In genomic region chr4:109887071-109887470, GRCh38 we compare ENCODE assay signal across 36 cellular contexts. TPM values are rescaled to one million over a fixed set of nuclear protein-coding genes. Genes with fewer than 3 reads are reported as not detected.
"Had no signal": no experiment of that assay in that cellular context is flagged by ENCODE, and none has a peak within 500 bp of the region (broad histone marks: within the 10 kb centered on the region; RNA-seq: fewer than 3 reads in every experiment).

No MANE protein-coding gene starts in this region.

- H3K4me1 Mint-ChIP-seq: activated B cell treated with CpG ODN at 0.5 μM for 24 hours; activated naive CD4-positive, alpha-beta T cell treated with anti-CD3 and anti-CD28 coated beads, Interleukin-2, amount 50 U/mL, for 24 hours; activated naive CD8-positive, alpha-beta T cell treated with anti-CD3 and anti-CD28 coated beads for 36 hours; activated naive CD8-positive, alpha-beta T cell treated with anti-CD3 and anti-CD28 coated beads, Interleukin-2, amount 50 U/mL, for 24 hours; T-helper 17 cell had no signal

- H3K9me3 Mint-ChIP-seq: activated B cell treated with CpG ODN at 0.5 μM for 24 hours; activated CD8-positive, alpha-beta T cell treated with anti-CD3 and anti-CD28 coated beads for 36 hours; activated naive CD4-positive, alpha-beta T cell treated with anti-CD3 and anti-CD28 coated beads for 36 hours; activated naive CD4-positive, alpha-beta T cell treated with anti-CD3 and anti-CD28 coated beads, Interleukin-2, amount 50 U/mL, for 24 hours; activated naive CD8-positive, alpha-beta T cell treated with anti-CD3 and anti-CD28 coated beads for 36 hours; activated naive CD8-positive, alpha-beta T cell treated with anti-CD3 and anti-CD28 coated beads, Interleukin-2, amount 50 U/mL, for 24 hours; activated T-helper 1 cell treated with anti-CD3 and anti-CD28 coated beads, Interleukin-12 subunit alpha, Interleukin-12 subunit beta, Interleukin-2, Interleukin-4 antibody, amounts not matched to agents 30 ng/mL and 10 ng/mL and 1 ng/mL, durations not matched to agents 14 hours and 24 hours and 36 hours; activated T-helper 2 cell treated with anti-CD3 and anti-CD28 coated beads, Interferon-gamma antibody, Interleukin-2, Interleukin-4, amounts not matched to agents 10 μg/mL and 5 μg/mL and 100 μg/mL, durations not matched to agents 14 hours and 24 hours and 36 hours; effector memory CD8-positive, alpha-beta T cell; T-helper 2 cell treated with Interferon-gamma antibody and Interleukin-4, amounts not matched to agents 5 μg/mL and 100 μg/mL, for 36 hours had no signal

- H3K4me3 Mint-ChIP-seq: activated B cell treated with CpG ODN at 0.5 μM for 24 hours; activated CD8-positive, alpha-beta T cell treated with anti-CD3 and anti-CD28 coated beads for 36 hours; activated naive CD4-positive, alpha-beta T cell treated with anti-CD3 and anti-CD28 coated beads for 36 hours; activated naive CD4-positive, alpha-beta T cell treated with anti-CD3 and anti-CD28 coated beads, Interleukin-2, amount 50 U/mL, for 24 hours; activated naive CD8-positive, alpha-beta T cell treated with anti-CD3 and anti-CD28 coated beads for 36 hours; activated naive CD8-positive, alpha-beta T cell treated with anti-CD3 and anti-CD28 coated beads, Interleukin-2, amount 50 U/mL, for 24 hours; activated T-helper 1 cell treated with anti-CD3 and anti-CD28 coated beads, Interleukin-12 subunit alpha, Interleukin-12 subunit beta, Interleukin-2, Interleukin-4 antibody, amounts not matched to agents 30 ng/mL and 10 ng/mL and 1 ng/mL, durations not matched to agents 14 hours and 24 hours and 36 hours; effector memory CD8-positive, alpha-beta T cell; T-helper 17 cell; T-helper 2 cell treated with Interferon-gamma antibody and Interleukin-4, amounts not matched to agents 5 μg/mL and 100 μg/mL, for 36 hours had no signal

- H3K4me1 ChIP-seq: adrenal gland, body of pancreas, esophagus squamous epithelium had no signal

- H3K36me3 Mint-ChIP-seq: activated naive CD4-positive, alpha-beta T cell treated with anti-CD3 and anti-CD28 coated beads, Interleukin-2, amount 50 U/mL, for 24 hours; activated naive CD8-positive, alpha-beta T cell treated with anti-CD3 and anti-CD28 coated beads for 36 hours had no signal

- H3K27ac Mint-ChIP-seq: activated B cell treated with CpG ODN at 0.5 μM for 24 hours; activated CD8-positive, alpha-beta T cell treated with anti-CD3 and anti-CD28 coated beads for 36 hours; activated naive CD4-positive, alpha-beta T cell treated with anti-CD3 and anti-CD28 coated beads for 36 hours; activated naive CD4-positive, alpha-beta T cell treated with anti-CD3 and anti-CD28 coated beads, Interleukin-2, amount 50 U/mL, for 24 hours; activated naive CD8-positive, alpha-beta T cell treated with anti-CD3 and anti-CD28 coated beads for 36 hours; activated naive CD8-positive, alpha-beta T cell treated with anti-CD3 and anti-CD28 coated beads, Interleukin-2, amount 50 U/mL, for 24 hours; activated T-helper 1 cell treated with anti-CD3 and anti-CD28 coated beads, Interleukin-12 subunit alpha, Interleukin-12 subunit beta, Interleukin-2, Interleukin-4 antibody, amounts not matched to agents 30 ng/mL and 10 ng/mL and 1 ng/mL, durations not matched to agents 14 hours and 24 hours and 36 hours; activated T-helper 2 cell treated with anti-CD3 and anti-CD28 coated beads, Interferon-gamma antibody, Interleukin-2, Interleukin-4, amounts not matched to agents 10 μg/mL and 5 μg/mL and 100 μg/mL, durations not matched to agents 14 hours and 24 hours and 36 hours; effector memory CD8-positive, alpha-beta T cell; T-helper 17 cell; T-helper 2 cell treated with Interferon-gamma antibody and Interleukin-4, amounts not matched to agents 5 μg/mL and 100 μg/mL, for 36 hours had no signal

- H3K27me3 ChIP-seq: adrenal gland, body of pancreas, esophagus squamous epithelium had no signal

- H3K27ac ChIP-seq: adrenal gland, body of pancreas, epithelial cell of prostate, esophagus squamous epithelium, WERI-Rb-1 had no signal

- DNase-seq: activated B cell treated with CpG ODN at 0.5 μM for 24 hours; activated CD4-positive, alpha-beta T cell treated with anti-CD3 and anti-CD28 coated beads for 48 hours; activated CD4-positive, alpha-beta T cell treated with anti-CD3 and anti-CD28 coated beads, Interleukin-2, amount 50 U/mL, for 1 hour; activated CD4-positive, alpha-beta T cell treated with anti-CD3 and anti-CD28 coated beads, Interleukin-2, amount 50 U/mL, for 48 hours; activated CD8-positive, alpha-beta memory T cell treated with anti-CD3 and anti-CD28 coated beads for 24 hours; activated CD8-positive, alpha-beta T cell treated with anti-CD3 and anti-CD28 coated beads for 36 hours; activated effector memory CD4-positive, alpha-beta T cell treated with anti-CD3 and anti-CD28 coated beads, Interleukin-2, amount 50 U/mL, for 16 hours; activated naive CD4-positive, alpha-beta T cell treated with anti-CD3 and anti-CD28 coated beads for 36 hours; activated naive CD8-positive, alpha-beta T cell treated with anti-CD3 and anti-CD28 coated beads for 36 hours; activated naive CD8-positive, alpha-beta T cell treated with anti-CD3 and anti-CD28 coated beads, Interleukin-2, amount 50 U/mL, for 24 hours; activated T-cell treated with anti-CD3 and anti-CD28 coated beads, Interleukin-2, amount 50 U/mL, for 48 hours; adrenal gland; amygdala; aorta; body of pancreas; caudate nucleus; cortex of kidney; dermis blood vessel endothelial cell; effector CD4-positive, alpha-beta T cell; effector memory CD8-positive, alpha-beta T cell; esophagus squamous epithelium; foreskin melanocyte; head of caudate nucleus; T-helper 1 cell; T-helper 17 cell; T1000; WERI-Rb-1 had no signal

- ATAC-seq: activated CD4-positive, CD25-positive, alpha-beta regulatory T cell treated with anti-CD3 and anti-CD28 coated beads, Interleukin-2, amount 50 U/mL, for 24 hours; activated CD8-positive, alpha-beta T cell treated with anti-CD3 and anti-CD28 coated beads for 36 hours; activated naive CD8-positive, alpha-beta T cell treated with anti-CD3 and anti-CD28 coated beads, Interleukin-2, amount 50 U/mL, for 24 hours; body of pancreas; effector memory CD8-positive, alpha-beta T cell; T-helper 17 cell had no signal

- H3K9me3 ChIP-seq: adrenal gland, body of pancreas, esophagus squamous epithelium had no signal

- H3K27me3 Mint-ChIP-seq: activated naive CD8-positive, alpha-beta T cell treated with anti-CD3 and anti-CD28 coated beads for 36 hours; effector memory CD8-positive, alpha-beta T cell had no signal

- H3K4me3 ChIP-seq: adrenal gland, body of pancreas, esophagus squamous epithelium had no signal

- FAIRE-seq: colon had no signal

- H3K36me3 ChIP-seq: adrenal gland, esophagus squamous epithelium, WERI-Rb-1 had no signal

RNA-seq across cellular contexts. Expression of gene EGF, which starts 25.6 kb away (rescaled TPM):
- total RNA-seq: activated B cell treated with CpG ODN at 0.5 μM for 24 hours; activated CD8-positive, alpha-beta T cell treated with anti-CD3 and anti-CD28 coated beads for 36 hours; activated naive CD4-positive, alpha-beta T cell treated with anti-CD3 and anti-CD28 coated beads for 36 hours; activated naive CD8-positive, alpha-beta T cell treated with anti-CD3 and anti-CD28 coated beads for 36 hours; activated T-helper 1 cell treated with anti-CD3 and anti-CD28 coated beads, Interleukin-12 subunit alpha, Interleukin-12 subunit beta, Interleukin-2, Interleukin-4 antibody, amounts not matched to agents 30 ng/mL and 10 ng/mL and 1 ng/mL, durations not matched to agents 14 hours and 24 hours and 36 hours; activated T-helper 2 cell treated with anti-CD3 and anti-CD28 coated beads, Interferon-gamma antibody, Interleukin-2, Interleukin-4, amounts not matched to agents 10 μg/mL and 5 μg/mL and 100 μg/mL, durations not matched to agents 14 hours and 24 hours and 36 hours had no signal

RNA-seq across cellular contexts. Expression of gene LRIT3, which starts 39.2 kb away (rescaled TPM):
- total RNA-seq: activated T-helper 1 cell treated with anti-CD3 and anti-CD28 coated beads, Interleukin-12 subunit alpha, Interleukin-12 subunit beta, Interleukin-2, Interleukin-4 antibody, amounts not matched to agents 30 ng/mL and 10 ng/mL and 1 ng/mL, durations not matched to agents 14 hours and 24 hours and 36 hours; fibroblast of villous mesenchyme had no signal

RNA-seq across cellular contexts. Expression of gene RRH, which starts 59.3 kb away (rescaled TPM):
- total RNA-seq: activated B cell treated with CpG ODN at 0.5 μM for 24 hours; activated CD8-positive, alpha-beta T cell treated with anti-CD3 and anti-CD28 coated beads for 36 hours; activated naive CD4-positive, alpha-beta T cell treated with anti-CD3 and anti-CD28 coated beads for 36 hours; activated naive CD8-positive, alpha-beta T cell treated with anti-CD3 and anti-CD28 coated beads for 36 hours; body of pancreas; chondrocyte; dermis blood vessel endothelial cell; fibroblast of villous mesenchyme; T-helper 17 cell had no signal
- polyA plus RNA-seq: aorta had no signal
